Comparison of ENCODE assay signal across 23 cellular contexts in genomic region chr4:99504804-99505502, GRCh38. TPM values are rescaled to one million over a fixed set of nuclear protein-coding genes. Genes with fewer than 3 reads are reported as not detected.
DNase-seq lines count a peak whose midpoint lies in the region; ATAC-seq, FAIRE-seq and TF ChIP-seq lines count a peak whose summit lies in the region.
"Had no signal": no experiment of that assay in that cellular context is flagged by ENCODE, and none has a peak within 500 bp of the region (broad histone marks: within the 10 kb centered on the region; RNA-seq: fewer than 3 reads in every experiment).

No MANE protein-coding gene starts in this region.

- H3K4me1 ChIP-seq in naive thymus-derived CD4-positive, alpha-beta T cell (ENCODE audit: control insufficient read depth in 2 of 2, insufficient read depth in 2 of 2, low read length in 2 of 2) = peaks cover 8 to 33% of the 10 kb centered on the region in 2 donors
- H3K4me1 ChIP-seq in kidney (ENCODE audit: control insufficient read depth in 1 of 2, insufficient read depth in 1 of 2, low read depth in 1 of 2, low read length in 2 of 2) = no peaks in the 10 kb centered on the region
- H3K4me1 ChIP-seq: gastrocnemius medialis had no signal

- H3K27ac Mint-ChIP-seq in activated naive CD8-positive, alpha-beta T cell treated with anti-CD3 and anti-CD28 coated beads for 36 hours = no peak overlapping the region
- H3K27ac Mint-ChIP-seq in activated naive CD8-positive, alpha-beta T cell treated with anti-CD3 and anti-CD28 coated beads, Interleukin-2, amount 50 U/mL, for 24 hours = no peak overlapping the region
- peak overlapping the region in 8 of 9 donors; percentile 14 to 91 (median 40) for H3K27ac Mint-ChIP-seq in naive thymus-derived CD4-positive, alpha-beta T cell
- no peak overlapping the region for H3K27ac Mint-ChIP-seq in osteocyte (ENCODE audit: unreplicated experiment)
- H3K27ac Mint-ChIP-seq: nephron, type B pancreatic cell had no signal

- peak; percentile 2 for DNase-seq in activated naive CD8-positive, alpha-beta T cell treated with anti-CD3 and anti-CD28 coated beads for 36 hours
- DNase-seq in activated naive CD8-positive, alpha-beta T cell treated with anti-CD3 and anti-CD28 coated beads, Interleukin-2, amount 50 U/mL, for 24 hours = no peak
- peak; percentile 76 for DNase-seq in Jurkat, Clone E6-1 (ENCODE audit: low read depth, low spot score)
- DNase-seq in RPMI8226 (peak; percentile 45), ACHN (no peak), kidney (no peak), osteocyte (ENCODE audit: extremely low spot score, unreplicated experiment) (no peak)
- DNase-seq in naive thymus-derived CD4-positive, alpha-beta T cell = no peak
- DNase-seq: amygdala, caudate nucleus, erythroblast, gastrocnemius medialis, GDM1, H7, IMR-90, mesenchymal stem cell, posterior cingulate gyrus had no signal

- H3K27ac ChIP-seq in naive thymus-derived CD4-positive, alpha-beta T cell (ENCODE audit: low read depth, low read length) = no peak overlapping the region
- no peak overlapping the region for H3K27ac ChIP-seq in kidney (ENCODE audit: low read depth in 2 of 2, low read length in 2 of 2)
- H3K27ac ChIP-seq: gastrocnemius medialis had no signal

- H3K9me3 Mint-ChIP-seq in activated naive CD8-positive, alpha-beta T cell treated with anti-CD3 and anti-CD28 coated beads for 36 hours = peaks cover 7% of the 10 kb centered on the region
- H3K9me3 Mint-ChIP-seq in activated naive CD8-positive, alpha-beta T cell treated with anti-CD3 and anti-CD28 coated beads, Interleukin-2, amount 50 U/mL, for 24 hours = peaks cover 7% of the 10 kb centered on the region
- peaks cover 0 to 6% (median 0%) of the 10 kb centered on the region in 11 donors for H3K9me3 Mint-ChIP-seq in naive thymus-derived CD4-positive, alpha-beta T cell
- peaks cover 14% of the 10 kb centered on the region for H3K9me3 Mint-ChIP-seq in osteocyte (ENCODE audit: unreplicated experiment)
- H3K9me3 Mint-ChIP-seq: stimulated activated naive CD8-positive, alpha-beta T cell treated with anti-CD3 and anti-CD28 coated beads, Interleukin-15, Interleukin-2, amounts not matched to agents 100 ng/mL and 50 ng/mL, for 24 hours; type B pancreatic cell had no signal

- in situ Hi-C loops in ACHN (cut with HindIII; ENCODE audit: low pct_ligation_motif_present, low pct_unique_long_range_greater_than_20kb, low sequenced_read_pairs) = no loop called here

- no peaks in the 10 kb centered on the region for H3K27me3 Mint-ChIP-seq in activated naive CD8-positive, alpha-beta T cell treated with anti-CD3 and anti-CD28 coated beads for 36 hours
- no peaks in the 10 kb centered on the region for H3K27me3 Mint-ChIP-seq in activated naive CD8-positive, alpha-beta T cell treated with anti-CD3 and anti-CD28 coated beads, Interleukin-2, amount 50 U/mL, for 24 hours
- peaks cover 0 to 2% (median 0%) of the 10 kb centered on the region in 5 donors for H3K27me3 Mint-ChIP-seq in naive thymus-derived CD4-positive, alpha-beta T cell
- peaks cover 22% of the 10 kb centered on the region for H3K27me3 Mint-ChIP-seq in osteocyte (ENCODE audit: unreplicated experiment)
- H3K27me3 Mint-ChIP-seq: stimulated activated naive CD8-positive, alpha-beta T cell treated with anti-CD3 and anti-CD28 coated beads, Interleukin-15, Interleukin-2, amounts not matched to agents 100 ng/mL and 50 ng/mL, for 24 hours had no signal

- H3K4me3 ChIP-seq in Jurkat, Clone E6-1 (ENCODE audit: low read length) = no peak overlapping the region
- no peak overlapping the region for H3K4me3 ChIP-seq in naive thymus-derived CD4-positive, alpha-beta T cell (ENCODE audit: low read length)
- no peak overlapping the region for H3K4me3 ChIP-seq in kidney (ENCODE audit: low read length in 2 of 2)
- H3K4me3 ChIP-seq: gastrocnemius medialis, GM12878 had no signal

- CTCF ChIA-PET in naive thymus-derived CD4-positive, alpha-beta T cell (lab: Charles Lee) = interaction anchor here (0.6 kb wide), 1 partner anchor 380 kb away, joined by 3 read pairs; no protein-coding TSS in a partner anchor

- H3K36me3 Mint-ChIP-seq in activated naive CD8-positive, alpha-beta T cell treated with anti-CD3 and anti-CD28 coated beads for 36 hours = peaks cover 1% of the 10 kb centered on the region
- H3K36me3 Mint-ChIP-seq in activated naive CD8-positive, alpha-beta T cell treated with anti-CD3 and anti-CD28 coated beads, Interleukin-2, amount 50 U/mL, for 24 hours (ENCODE audit: low read depth) = no peaks in the 10 kb centered on the region
- H3K36me3 Mint-ChIP-seq in naive thymus-derived CD4-positive, alpha-beta T cell = peaks cover 0 to 4% (median 0%) of the 10 kb centered on the region in 5 donors
- no peaks in the 10 kb centered on the region for H3K36me3 Mint-ChIP-seq in osteocyte (ENCODE audit: unreplicated experiment)
- H3K36me3 Mint-ChIP-seq: type B pancreatic cell had no signal

- POLR2A ChIA-PET in naive thymus-derived CD4-positive, alpha-beta T cell (lab: Charles Lee) = interaction anchor here (0.6 to 1.3 kb wide), 2 partner anchors 9 to 59 kb away, joined by 3 read pairs; partner anchors contain the start of gene TRMT10A

- no peaks in the 10 kb centered on the region for H3K27me3 ChIP-seq in naive thymus-derived CD4-positive, alpha-beta T cell (ENCODE audit: control insufficient read depth in 2 of 2, insufficient read depth in 2 of 2, low read length in 2 of 2)
- H3K27me3 ChIP-seq: gastrocnemius medialis had no signal

- H3K36me3 ChIP-seq in naive thymus-derived CD4-positive, alpha-beta T cell (ENCODE audit: control insufficient read depth in 2 of 3, insufficient read depth in 3 of 3, low read length in 3 of 3) = no peaks in the 10 kb centered on the region
- no peaks in the 10 kb centered on the region for H3K36me3 ChIP-seq in kidney (ENCODE audit: control insufficient read depth in 1 of 2, insufficient read depth in 2 of 2, low read length in 2 of 2)
- H3K36me3 ChIP-seq: gastrocnemius medialis had no signal

- no peak for ATAC-seq in activated naive CD8-positive, alpha-beta T cell treated with anti-CD3 and anti-CD28 coated beads, Interleukin-2, amount 50 U/mL, for 24 hours
- no peak for ATAC-seq in naive thymus-derived CD4-positive, alpha-beta T cell
- ATAC-seq: gastrocnemius medialis, GM12878 had no signal

- H3K9me3 ChIP-seq in naive thymus-derived CD4-positive, alpha-beta T cell (ENCODE audit: control insufficient read depth in 2 of 3, low read length in 3 of 3) = no peaks in the 10 kb centered on the region
- no peaks in the 10 kb centered on the region for H3K9me3 ChIP-seq in kidney (ENCODE audit: control insufficient read depth in 1 of 2, low read length in 2 of 2)
- H3K9me3 ChIP-seq: gastrocnemius medialis had no signal

- peaks cover 45% of the 10 kb centered on the region for H3K4me1 Mint-ChIP-seq in activated naive CD8-positive, alpha-beta T cell treated with anti-CD3 and anti-CD28 coated beads for 36 hours
- peaks cover 51% of the 10 kb centered on the region for H3K4me1 Mint-ChIP-seq in activated naive CD8-positive, alpha-beta T cell treated with anti-CD3 and anti-CD28 coated beads, Interleukin-2, amount 50 U/mL, for 24 hours
- H3K4me1 Mint-ChIP-seq in naive thymus-derived CD4-positive, alpha-beta T cell = peaks cover 31 to 63% (median 57%) of the 10 kb centered on the region in 7 donors
- peaks cover 9% of the 10 kb centered on the region for H3K4me1 Mint-ChIP-seq in osteocyte (ENCODE audit: unreplicated experiment)
- H3K4me1 Mint-ChIP-seq: nephron had no signal

- no peak overlapping the region for H3K9ac ChIP-seq in kidney (ENCODE audit: low read length in 2 of 2)

- FAIRE-seq in kidney (lab: Jason Lieb, UNC) = no peak
- FAIRE-seq: GM12878 had no signal

- intact Hi-C loops in naive thymus-derived CD4-positive, alpha-beta T cell (cut with micrococcal nuclease) = loop anchor here (5.0 to 10.0 kb wide), 8 partner anchors 42 to 1363 kb away; partner anchors contain the start of genes ADH5 (in 1 of the 2), DAPP1 (in 1 of the 2), H2AZ1 (in 1 of the 2) and LAMTOR3 (in 1 of the 2)
- intact Hi-C loops in kidney (cut with DNase I) = no loop called here

- H3K4me3 Mint-ChIP-seq in activated naive CD8-positive, alpha-beta T cell treated with anti-CD3 and anti-CD28 coated beads for 36 hours = no peak overlapping the region
- H3K4me3 Mint-ChIP-seq in activated naive CD8-positive, alpha-beta T cell treated with anti-CD3 and anti-CD28 coated beads, Interleukin-2, amount 50 U/mL, for 24 hours = no peak overlapping the region
- H3K4me3 Mint-ChIP-seq in naive thymus-derived CD4-positive, alpha-beta T cell = peak overlapping the region in 3 of 10 donors; percentile 14 to 76 (median 56)
- H3K4me3 Mint-ChIP-seq in osteocyte (ENCODE audit: unreplicated experiment) = no peak overlapping the region
- H3K4me3 Mint-ChIP-seq: nephron; stimulated activated naive CD8-positive, alpha-beta T cell treated with anti-CD3 and anti-CD28 coated beads, Interleukin-15, Interleukin-2, amounts not matched to agents 100 ng/mL and 50 ng/mL, for 24 hours; type B pancreatic cell had no signal

- TF ChIP-seq CTCF in kidney (IDR thresholded peaks at IDR 0.05; ENCODE audit: borderline replicate concordance, extremely low read depth, insufficient read depth) (no peak), osteocyte (IDR thresholded peaks at IDR 0.05) (no peak)

RNA-seq across cellular contexts. Expression of gene C4orf17, which starts 5.9 kb away (rescaled TPM):
- total RNA-seq in activated naive CD8-positive, alpha-beta T cell treated with anti-CD3 and anti-CD28 coated beads for 36 hours = not detected
- not detected for polyA plus RNA-seq in Jurkat, Clone E6-1 (2012; ENCODE audit: insufficient read depth, insufficient read length)
- total RNA-seq in naive thymus-derived CD4-positive, alpha-beta T cell = not detected
- polyA plus RNA-seq in naive thymus-derived CD4-positive, alpha-beta T cell = under 1 TPM in 1 of 2 donors, not detected in 1; 0.07 TPM
- not detected for total RNA-seq in kidney
- polyA plus RNA-seq in kidney (ENCODE audit: insufficient read depth, low read depth, low replicate concordance) = not detected
- not detected in 2 replicates for total RNA-seq in osteocyte
- total RNA-seq: gastrocnemius medialis, GM12878, H7, IMR-90, kidney epithelial cell, RPMI7951 had no signal
- polyA plus RNA-seq: GM12878, IMR-90 had no signal

RNA-seq across cellular contexts. Expression of gene TRMT10A, which starts 58.9 kb away (rescaled TPM):
- total RNA-seq in activated naive CD8-positive, alpha-beta T cell treated with anti-CD3 and anti-CD28 coated beads for 36 hours = 1 to 10 TPM; 8.5 to 8.8 TPM
- polyA plus RNA-seq in Jurkat, Clone E6-1 (2012; ENCODE audit: insufficient read depth, insufficient read length) = 10.8 TPM
- total RNA-seq in naive thymus-derived CD4-positive, alpha-beta T cell = 1 to 10 TPM; 3.9 to 9.1 (median 7.7) TPM
- polyA plus RNA-seq in naive thymus-derived CD4-positive, alpha-beta T cell = 1 to 10 TPM; 4.0 to 5.6 TPM
- total RNA-seq in kidney = 4.3 TPM
- 5.7 TPM for polyA plus RNA-seq in kidney (ENCODE audit: insufficient read depth, low read depth, low replicate concordance)
- 5.4 and 6.3 TPM in 2 replicates for total RNA-seq in osteocyte

Comparison
In these comparisons a context has a peak if more than half of its experiments do, and no peak if none do; other contexts are left out.
1. DNase-seq: peak in activated naive CD8-positive, alpha-beta T cell treated with anti-CD3 and anti-CD28 coated beads for 36 hours (single experiment), Jurkat, Clone E6-1 (single experiment) and RPMI8226 (single experiment); none in activated naive CD8-positive, alpha-beta T cell treated with anti-CD3 and anti-CD28 coated beads, Interleukin-2, amount 50 U/mL, for 24 hours (single experiment), naive thymus-derived CD4-positive, alpha-beta T cell (0 of 9), ACHN (single experiment), kidney (single experiment) and osteocyte (single experiment).
2. H3K27ac Mint-ChIP-seq: peak in naive thymus-derived CD4-positive, alpha-beta T cell (8 of 9); none in activated naive CD8-positive, alpha-beta T cell treated with anti-CD3 and anti-CD28 coated beads for 36 hours (single experiment), activated naive CD8-positive, alpha-beta T cell treated with anti-CD3 and anti-CD28 coated beads, Interleukin-2, amount 50 U/mL, for 24 hours (single experiment) and osteocyte (single experiment).